ENCODE assay signal across 18 cellular contexts in genomic region chr10:43254199-43254730, GRCh38. TPM values are rescaled to one million over a fixed set of nuclear protein-coding genes. Genes with fewer than 3 reads are reported as not detected.
DNase-seq lines count a peak whose midpoint lies in the region; ATAC-seq and TF ChIP-seq lines count a peak whose summit lies in the region.
"Had no signal": no experiment of that assay in that cellular context is flagged by ENCODE, and none has a peak within 500 bp of the region (broad histone marks: within the 10 kb centered on the region; RNA-seq: fewer than 3 reads in every experiment).

No MANE protein-coding gene starts in this region.

- no peak overlapping the region for H3K27ac Mint-ChIP-seq in activated naive CD4-positive, alpha-beta T cell treated with anti-CD3 and anti-CD28 coated beads, Interleukin-2, amount 10 ng/mL, durations not matched to agents 7 days and 5 days
- no peak overlapping the region for H3K27ac Mint-ChIP-seq in activated naive CD4-positive, alpha-beta T cell treated with anti-CD3 and anti-CD28 coated beads for 36 hours
- H3K27ac Mint-ChIP-seq in central memory CD8-positive, alpha-beta T cell (ENCODE audit: low read depth) = peak overlapping the region; percentile 91
- H3K27ac Mint-ChIP-seq in type B pancreatic cell = no peak overlapping the region
- H3K27ac Mint-ChIP-seq: nephron had no signal

- peaks cover 44% of the 10 kb centered on the region for H3K27me3 Mint-ChIP-seq in activated naive CD4-positive, alpha-beta T cell treated with anti-CD3 and anti-CD28 coated beads, Interleukin-2, amount 10 ng/mL, durations not matched to agents 7 days and 5 days
- H3K27me3 Mint-ChIP-seq in activated naive CD4-positive, alpha-beta T cell treated with anti-CD3 and anti-CD28 coated beads for 36 hours (ENCODE audit: low read depth) = peaks cover 1% of the 10 kb centered on the region
- H3K27me3 Mint-ChIP-seq in central memory CD8-positive, alpha-beta T cell = no peaks in the 10 kb centered on the region
- peaks cover 3% of the 10 kb centered on the region for H3K27me3 Mint-ChIP-seq in type B pancreatic cell

- H3K9me3 Mint-ChIP-seq in activated naive CD4-positive, alpha-beta T cell treated with anti-CD3 and anti-CD28 coated beads, Interleukin-2, amount 10 ng/mL, durations not matched to agents 7 days and 5 days = no peaks in the 10 kb centered on the region
- H3K9me3 Mint-ChIP-seq in activated naive CD4-positive, alpha-beta T cell treated with anti-CD3 and anti-CD28 coated beads for 36 hours = no peaks in the 10 kb centered on the region
- H3K9me3 Mint-ChIP-seq in central memory CD8-positive, alpha-beta T cell = no peaks in the 10 kb centered on the region
- H3K9me3 Mint-ChIP-seq in type B pancreatic cell = no peaks in the 10 kb centered on the region
- H3K9me3 Mint-ChIP-seq: nephron had no signal

- no peaks in the 10 kb centered on the region for H3K9me3 ChIP-seq in lower lobe of right lung
- H3K9me3 ChIP-seq: HAP-1 had no signal

- CTCF ChIA-PET in activated naive CD4-positive, alpha-beta T cell treated with anti-CD3 and anti-CD28 coated beads, Interleukin-2, amount 10 ng/mL, durations not matched to agents 7 days and 5 days (lab: Charles Lee) = interaction anchor here (1.2 to 1.5 kb wide), 2 partner anchors 49 to 82 kb away, joined by 4 to 5 read pairs; no protein-coding TSS in a partner anchor
- CTCF ChIA-PET in activated naive CD4-positive, alpha-beta T cell treated with anti-CD3 and anti-CD28 coated beads for 36 hours (lab: Charles Lee) = no interaction called here

- H3K4me1 ChIP-seq in lower lobe of right lung = peaks cover 10% of the 10 kb centered on the region
- H3K4me1 ChIP-seq: HAP-1 had no signal

- intact Hi-C loops in activated naive CD4-positive, alpha-beta T cell treated with anti-CD3 and anti-CD28 coated beads for 36 hours (cut with micrococcal nuclease) = no loop called here
- intact Hi-C loops in lower lobe of right lung (cut with DNase I) = no loop called here

- H3K4me1 Mint-ChIP-seq in activated naive CD4-positive, alpha-beta T cell treated with anti-CD3 and anti-CD28 coated beads, Interleukin-2, amount 10 ng/mL, durations not matched to agents 7 days and 5 days = peaks cover 6% of the 10 kb centered on the region
- H3K4me1 Mint-ChIP-seq in activated naive CD4-positive, alpha-beta T cell treated with anti-CD3 and anti-CD28 coated beads for 36 hours (ENCODE audit: low read depth) = peaks cover 8% of the 10 kb centered on the region
- H3K4me1 Mint-ChIP-seq in central memory CD8-positive, alpha-beta T cell = peaks cover 56% of the 10 kb centered on the region
- no peaks in the 10 kb centered on the region for H3K4me1 Mint-ChIP-seq in type B pancreatic cell (ENCODE audit: unreplicated experiment)
- H3K4me1 Mint-ChIP-seq: nephron had no signal

- no peak overlapping the region for H3K4me3 ChIP-seq in lower lobe of right lung
- H3K4me3 ChIP-seq: HAP-1 had no signal

- no peaks in the 10 kb centered on the region for H3K36me3 Mint-ChIP-seq in activated naive CD4-positive, alpha-beta T cell treated with anti-CD3 and anti-CD28 coated beads, Interleukin-2, amount 10 ng/mL, durations not matched to agents 7 days and 5 days
- H3K36me3 Mint-ChIP-seq in activated naive CD4-positive, alpha-beta T cell treated with anti-CD3 and anti-CD28 coated beads for 36 hours (ENCODE audit: low read depth) = no peaks in the 10 kb centered on the region
- no peaks in the 10 kb centered on the region for H3K36me3 Mint-ChIP-seq in central memory CD8-positive, alpha-beta T cell (ENCODE audit: insufficient read depth)
- H3K36me3 Mint-ChIP-seq in type B pancreatic cell = no peaks in the 10 kb centered on the region

- no peaks in the 10 kb centered on the region for H3K36me3 ChIP-seq in lower lobe of right lung
- H3K36me3 ChIP-seq: HAP-1 had no signal

- no peak for TF ChIP-seq CTCF in lower lobe of right lung (IDR thresholded peaks at IDR 0.05)
- no peak for TF ChIP-seq CTCF in type B pancreatic cell (conservative IDR thresholded peaks at IDR 0.05)

- no peaks in the 10 kb centered on the region for H3K27me3 ChIP-seq in lower lobe of right lung (ENCODE audit: low read depth)

- ATAC-seq in central memory CD8-positive, alpha-beta T cell (replicated peaks; ENCODE audit: extremely low read depth, poor library complexity, severe bottlenecking) = peak; percentile 66
- ATAC-seq in lower lobe of right lung (peak in 1 of 2 donors; percentile 15), HG02610 (IDR thresholded peaks at IDR 0.05; ENCODE audit: unreplicated experiment) (no peak), esophagus mucosa (no peak)

- H3K27ac ChIP-seq in lower lobe of right lung = no peak overlapping the region
- H3K27ac ChIP-seq: epithelial cell of prostate, VCaP had no signal

- peak; percentile 23 for DNase-seq in activated naive CD4-positive, alpha-beta T cell treated with anti-CD3 and anti-CD28 coated beads, Interleukin-2, amount 10 ng/mL, durations not matched to agents 7 days and 5 days
- DNase-seq in activated naive CD4-positive, alpha-beta T cell treated with anti-CD3 and anti-CD28 coated beads for 36 hours = no peak
- peak; percentile 13 to 40 for DNase-seq in central memory CD8-positive, alpha-beta T cell (ENCODE audit: low spot score in 2 of 2)
- DNase-seq in lower lobe of right lung = peak; percentile 46
- peak; percentile 68 for DNase-seq in type B pancreatic cell (ENCODE audit: extremely low spot score, unreplicated experiment)
- DNase-seq in putamen (ENCODE audit: low spot score) = no peak
- DNase-seq: kidney glomerular epithelial cell, NCI-H1436 treated with DMSO at 0.1 percent for 48 hours, NCI-H510A treated with DMSO at 0.1 percent for 48 hours, OCI-M1, SW 1271 had no signal

- H3K4me3 Mint-ChIP-seq in activated naive CD4-positive, alpha-beta T cell treated with anti-CD3 and anti-CD28 coated beads, Interleukin-2, amount 10 ng/mL, durations not matched to agents 7 days and 5 days = no peak overlapping the region
- H3K4me3 Mint-ChIP-seq in activated naive CD4-positive, alpha-beta T cell treated with anti-CD3 and anti-CD28 coated beads for 36 hours = no peak overlapping the region
- peak overlapping the region; percentile 65 for H3K4me3 Mint-ChIP-seq in central memory CD8-positive, alpha-beta T cell
- H3K4me3 Mint-ChIP-seq in type B pancreatic cell = no peak overlapping the region
- H3K4me3 Mint-ChIP-seq: nephron had no signal

RNA-seq across cellular contexts. Expression of gene RASGEF1A, which starts 12.6 kb away (rescaled TPM):
- not detected for total RNA-seq in activated naive CD4-positive, alpha-beta T cell treated with anti-CD3 and anti-CD28 coated beads for 36 hours
- total RNA-seq in lower lobe of right lung = 2.7 TPM
- total RNA-seq in type B pancreatic cell (ENCODE audit: low replicate concordance) = 0.90 and 1.3 TPM in 2 replicates
- 1.00 TPM for total RNA-seq in esophagus mucosa
- total RNA-seq: LHCN-M2 had no signal

Comparison
In these comparisons a context has a peak if more than half of its experiments do, and no peak if none do; other contexts are left out.
1. DNase-seq: peak in activated naive CD4-positive, alpha-beta T cell treated with anti-CD3 and anti-CD28 coated beads, Interleukin-2, amount 10 ng/mL, durations not matched to agents 7 days and 5 days (single experiment), central memory CD8-positive, alpha-beta T cell (2 of 2), lower lobe of right lung (single experiment) and type B pancreatic cell (single experiment); none in activated naive CD4-positive, alpha-beta T cell treated with anti-CD3 and anti-CD28 coated beads for 36 hours (single experiment) and putamen (single experiment).